ENCODE assay signal across 1 cellular context in genomic region chr17:41548844-41549595, GRCh38.
TF ChIP-seq lines count a peak whose summit lies in the region.

No MANE protein-coding gene starts in this region.

TF ChIP-seq in K562, 482 proteins besides CTCF, POLR2A, EP300 and RAD21 (continued from another document and continues in another):
- TF ChIP-seq, protein P1, sequence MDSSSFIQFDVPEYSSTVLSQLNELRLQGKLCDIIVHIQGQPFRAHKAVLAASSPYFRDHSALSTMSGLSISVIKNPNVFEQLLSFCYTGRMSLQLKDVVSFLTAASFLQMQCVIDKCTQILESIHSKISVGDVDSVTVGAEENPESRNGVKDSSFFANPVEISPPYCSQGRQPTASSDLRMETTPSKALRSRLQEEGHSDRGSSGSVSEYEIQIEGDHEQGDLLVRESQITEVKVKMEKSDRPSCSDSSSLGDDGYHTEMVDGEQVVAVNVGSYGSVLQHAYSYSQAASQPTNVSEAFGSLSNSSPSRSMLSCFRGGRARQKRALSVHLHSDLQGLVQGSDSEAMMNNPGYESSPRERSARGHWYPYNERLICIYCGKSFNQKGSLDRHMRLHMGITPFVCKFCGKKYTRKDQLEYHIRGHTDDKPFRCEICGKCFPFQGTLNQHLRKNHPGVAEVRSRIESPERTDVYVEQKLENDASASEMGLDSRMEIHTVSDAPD (CRISPR knock-in tag; IDR thresholded peaks at IDR 0.05), result no peak
- TF ChIP-seq MIER1 (IDR thresholded peaks at IDR 0.05; ENCODE audit: low read depth) (no peak), KDM2B (CRISPR knock-in tag; IDR thresholded peaks at IDR 0.05) (no peak), FOS (IDR thresholded peaks at IDR 0.05; ENCODE audit: extremely low read depth, insufficient read length) (no peak), MEF2A (IDR thresholded peaks at IDR 0.05; ENCODE audit: control insufficient read depth, low read depth, low read length) (no peak), HDGF (IDR thresholded peaks at IDR 0.05) (0 out of 2 replicates have a peak, but pooled peaks have one; percentile 35), ZNF263 (CRISPR knock-in tag; IDR thresholded peaks at IDR 0.05; ENCODE audit: borderline replicate concordance) (peak; percentile 63; the same call in 1 of the 2 replicates), SIN3A (IDR thresholded peaks at IDR 0.05; ENCODE audit: borderline replicate concordance in 2 of 2, control insufficient read depth in 1 of 2, low read depth in 2 of 2, low read length in 2 of 2) (peak in 1 of 2 experiments; percentile 24; a peak in 1 of 4 replicates), XRCC3 (IDR thresholded peaks at IDR 0.05) (no peak), FOXK2 (conservative IDR thresholded peaks at IDR 0.05 in 1 of 2, IDR thresholded peaks at IDR 0.05 in 1 of 2; ENCODE audit: low read depth in 2 of 2) (no peak), ZNF407 (IDR thresholded peaks at IDR 0.05; ENCODE audit: low read depth) (no peak), HNRNPL (IDR thresholded peaks at IDR 0.05; ENCODE audit: low read depth, low read length) (no peak), NFIX (CRISPR knock-in tag; IDR thresholded peaks at IDR 0.05; ENCODE audit: low read depth) (no peak), SMC3 (conservative IDR thresholded peaks at IDR 0.05; ENCODE audit: insufficient read depth, low read depth, low read length) (peak; percentile 90), STAT6 (CRISPR knock-in tag; IDR thresholded peaks at IDR 0.05) (no peak), TRIM24 (IDR thresholded peaks at IDR 0.05) (no peak), ZNF507 (tag; conservative IDR thresholded peaks at IDR 0.05) (no peak), CBX3 (IDR thresholded peaks at IDR 0.05; ENCODE audit: borderline replicate concordance in 1 of 2, low read length in 2 of 2) (peak in 1 of 2 experiments; percentile 9; a peak in 1 of 3 replicates), TAF7 (tag; IDR thresholded peaks at IDR 0.05) (no peak), SNIP1 (IDR thresholded peaks at IDR 0.05; ENCODE audit: low read depth) (no peak)
- TF ChIP-seq, protein P2, sequence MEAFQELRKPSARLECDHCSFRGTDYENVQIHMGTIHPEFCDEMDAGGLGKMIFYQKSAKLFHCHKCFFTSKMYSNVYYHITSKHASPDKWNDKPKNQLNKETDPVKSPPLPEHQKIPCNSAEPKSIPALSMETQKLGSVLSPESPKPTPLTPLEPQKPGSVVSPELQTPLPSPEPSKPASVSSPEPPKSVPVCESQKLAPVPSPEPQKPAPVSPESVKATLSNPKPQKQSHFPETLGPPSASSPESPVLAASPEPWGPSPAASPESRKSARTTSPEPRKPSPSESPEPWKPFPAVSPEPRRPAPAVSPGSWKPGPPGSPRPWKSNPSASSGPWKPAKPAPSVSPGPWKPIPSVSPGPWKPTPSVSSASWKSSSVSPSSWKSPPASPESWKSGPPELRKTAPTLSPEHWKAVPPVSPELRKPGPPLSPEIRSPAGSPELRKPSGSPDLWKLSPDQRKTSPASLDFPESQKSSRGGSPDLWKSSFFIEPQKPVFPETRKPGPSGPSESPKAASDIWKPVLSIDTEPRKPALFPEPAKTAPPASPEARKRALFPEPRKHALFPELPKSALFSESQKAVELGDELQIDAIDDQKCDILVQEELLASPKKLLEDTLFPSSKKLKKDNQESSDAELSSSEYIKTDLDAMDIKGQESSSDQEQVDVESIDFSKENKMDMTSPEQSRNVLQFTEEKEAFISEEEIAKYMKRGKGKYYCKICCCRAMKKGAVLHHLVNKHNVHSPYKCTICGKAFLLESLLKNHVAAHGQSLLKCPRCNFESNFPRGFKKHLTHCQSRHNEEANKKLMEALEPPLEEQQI (IDR thresholded peaks at IDR 0.05), result 0 out of 2 replicates have a peak, but pooled peaks have one; percentile 11
- TF ChIP-seq, protein P3, sequence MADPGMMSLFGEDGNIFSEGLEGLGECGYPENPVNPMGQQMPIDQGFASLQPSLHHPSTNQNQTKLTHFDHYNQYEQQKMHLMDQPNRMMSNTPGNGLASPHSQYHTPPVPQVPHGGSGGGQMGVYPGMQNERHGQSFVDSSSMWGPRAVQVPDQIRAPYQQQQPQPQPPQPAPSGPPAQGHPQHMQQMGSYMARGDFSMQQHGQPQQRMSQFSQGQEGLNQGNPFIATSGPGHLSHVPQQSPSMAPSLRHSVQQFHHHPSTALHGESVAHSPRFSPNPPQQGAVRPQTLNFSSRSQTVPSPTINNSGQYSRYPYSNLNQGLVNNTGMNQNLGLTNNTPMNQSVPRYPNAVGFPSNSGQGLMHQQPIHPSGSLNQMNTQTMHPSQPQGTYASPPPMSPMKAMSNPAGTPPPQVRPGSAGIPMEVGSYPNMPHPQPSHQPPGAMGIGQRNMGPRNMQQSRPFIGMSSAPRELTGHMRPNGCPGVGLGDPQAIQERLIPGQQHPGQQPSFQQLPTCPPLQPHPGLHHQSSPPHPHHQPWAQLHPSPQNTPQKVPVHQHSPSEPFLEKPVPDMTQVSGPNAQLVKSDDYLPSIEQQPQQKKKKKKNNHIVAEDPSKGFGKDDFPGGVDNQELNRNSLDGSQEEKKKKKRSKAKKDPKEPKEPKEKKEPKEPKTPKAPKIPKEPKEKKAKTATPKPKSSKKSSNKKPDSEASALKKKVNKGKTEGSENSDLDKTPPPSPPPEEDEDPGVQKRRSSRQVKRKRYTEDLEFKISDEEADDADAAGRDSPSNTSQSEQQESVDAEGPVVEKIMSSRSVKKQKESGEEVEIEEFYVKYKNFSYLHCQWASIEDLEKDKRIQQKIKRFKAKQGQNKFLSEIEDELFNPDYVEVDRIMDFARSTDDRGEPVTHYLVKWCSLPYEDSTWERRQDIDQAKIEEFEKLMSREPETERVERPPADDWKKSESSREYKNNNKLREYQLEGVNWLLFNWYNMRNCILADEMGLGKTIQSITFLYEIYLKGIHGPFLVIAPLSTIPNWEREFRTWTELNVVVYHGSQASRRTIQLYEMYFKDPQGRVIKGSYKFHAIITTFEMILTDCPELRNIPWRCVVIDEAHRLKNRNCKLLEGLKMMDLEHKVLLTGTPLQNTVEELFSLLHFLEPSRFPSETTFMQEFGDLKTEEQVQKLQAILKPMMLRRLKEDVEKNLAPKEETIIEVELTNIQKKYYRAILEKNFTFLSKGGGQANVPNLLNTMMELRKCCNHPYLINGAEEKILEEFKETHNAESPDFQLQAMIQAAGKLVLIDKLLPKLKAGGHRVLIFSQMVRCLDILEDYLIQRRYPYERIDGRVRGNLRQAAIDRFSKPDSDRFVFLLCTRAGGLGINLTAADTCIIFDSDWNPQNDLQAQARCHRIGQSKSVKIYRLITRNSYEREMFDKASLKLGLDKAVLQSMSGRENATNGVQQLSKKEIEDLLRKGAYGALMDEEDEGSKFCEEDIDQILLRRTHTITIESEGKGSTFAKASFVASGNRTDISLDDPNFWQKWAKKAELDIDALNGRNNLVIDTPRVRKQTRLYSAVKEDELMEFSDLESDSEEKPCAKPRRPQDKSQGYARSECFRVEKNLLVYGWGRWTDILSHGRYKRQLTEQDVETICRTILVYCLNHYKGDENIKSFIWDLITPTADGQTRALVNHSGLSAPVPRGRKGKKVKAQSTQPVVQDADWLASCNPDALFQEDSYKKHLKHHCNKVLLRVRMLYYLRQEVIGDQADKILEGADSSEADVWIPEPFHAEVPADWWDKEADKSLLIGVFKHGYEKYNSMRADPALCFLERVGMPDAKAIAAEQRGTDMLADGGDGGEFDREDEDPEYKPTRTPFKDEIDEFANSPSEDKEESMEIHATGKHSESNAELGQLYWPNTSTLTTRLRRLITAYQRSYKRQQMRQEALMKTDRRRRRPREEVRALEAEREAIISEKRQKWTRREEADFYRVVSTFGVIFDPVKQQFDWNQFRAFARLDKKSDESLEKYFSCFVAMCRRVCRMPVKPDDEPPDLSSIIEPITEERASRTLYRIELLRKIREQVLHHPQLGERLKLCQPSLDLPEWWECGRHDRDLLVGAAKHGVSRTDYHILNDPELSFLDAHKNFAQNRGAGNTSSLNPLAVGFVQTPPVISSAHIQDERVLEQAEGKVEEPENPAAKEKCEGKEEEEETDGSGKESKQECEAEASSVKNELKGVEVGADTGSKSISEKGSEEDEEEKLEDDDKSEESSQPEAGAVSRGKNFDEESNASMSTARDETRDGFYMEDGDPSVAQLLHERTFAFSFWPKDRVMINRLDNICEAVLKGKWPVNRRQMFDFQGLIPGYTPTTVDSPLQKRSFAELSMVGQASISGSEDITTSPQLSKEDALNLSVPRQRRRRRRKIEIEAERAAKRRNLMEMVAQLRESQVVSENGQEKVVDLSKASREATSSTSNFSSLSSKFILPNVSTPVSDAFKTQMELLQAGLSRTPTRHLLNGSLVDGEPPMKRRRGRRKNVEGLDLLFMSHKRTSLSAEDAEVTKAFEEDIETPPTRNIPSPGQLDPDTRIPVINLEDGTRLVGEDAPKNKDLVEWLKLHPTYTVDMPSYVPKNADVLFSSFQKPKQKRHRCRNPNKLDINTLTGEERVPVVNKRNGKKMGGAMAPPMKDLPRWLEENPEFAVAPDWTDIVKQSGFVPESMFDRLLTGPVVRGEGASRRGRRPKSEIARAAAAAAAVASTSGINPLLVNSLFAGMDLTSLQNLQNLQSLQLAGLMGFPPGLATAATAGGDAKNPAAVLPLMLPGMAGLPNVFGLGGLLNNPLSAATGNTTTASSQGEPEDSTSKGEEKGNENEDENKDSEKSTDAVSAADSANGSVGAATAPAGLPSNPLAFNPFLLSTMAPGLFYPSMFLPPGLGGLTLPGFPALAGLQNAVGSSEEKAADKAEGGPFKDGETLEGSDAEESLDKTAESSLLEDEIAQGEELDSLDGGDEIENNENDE (IDR thresholded peaks at IDR 0.05; ENCODE audit: low read depth, low read length), result no peak
- TF ChIP-seq, protein P4, sequence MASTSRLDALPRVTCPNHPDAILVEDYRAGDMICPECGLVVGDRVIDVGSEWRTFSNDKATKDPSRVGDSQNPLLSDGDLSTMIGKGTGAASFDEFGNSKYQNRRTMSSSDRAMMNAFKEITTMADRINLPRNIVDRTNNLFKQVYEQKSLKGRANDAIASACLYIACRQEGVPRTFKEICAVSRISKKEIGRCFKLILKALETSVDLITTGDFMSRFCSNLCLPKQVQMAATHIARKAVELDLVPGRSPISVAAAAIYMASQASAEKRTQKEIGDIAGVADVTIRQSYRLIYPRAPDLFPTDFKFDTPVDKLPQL (IDR thresholded peaks at IDR 0.05; ENCODE audit: extremely low read depth, insufficient read length), result no peak
- TF ChIP-seq, protein P5, sequence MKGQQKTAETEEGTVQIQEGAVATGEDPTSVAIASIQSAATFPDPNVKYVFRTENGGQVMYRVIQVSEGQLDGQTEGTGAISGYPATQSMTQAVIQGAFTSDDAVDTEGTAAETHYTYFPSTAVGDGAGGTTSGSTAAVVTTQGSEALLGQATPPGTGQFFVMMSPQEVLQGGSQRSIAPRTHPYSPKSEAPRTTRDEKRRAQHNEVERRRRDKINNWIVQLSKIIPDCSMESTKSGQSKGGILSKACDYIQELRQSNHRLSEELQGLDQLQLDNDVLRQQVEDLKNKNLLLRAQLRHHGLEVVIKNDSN (CRISPR knock-in tag; IDR thresholded peaks at IDR 0.05), result no peak
